35 cellular contexts compared by ENCODE assay signal in genomic region chr16:25372716-25373115, GRCh38.
DNase-seq lines count a peak whose midpoint lies in the region; ATAC-seq and TF ChIP-seq lines count a peak whose summit lies in the region.
"Had no signal": no experiment of that assay in that cellular context is flagged by ENCODE, and none has a peak within 500 bp of the region (broad histone marks: within the 10 kb centered on the region; RNA-seq: fewer than 3 reads in every experiment).

No MANE protein-coding gene starts in this region.

- TF ChIP-seq RAD21 in neural cell (conservative IDR thresholded peaks at IDR 0.05), result no peak

- no peaks in the 10 kb centered on the region for H3K79me2 ChIP-seq in OCI-LY3 (ENCODE audit: low read length)
- H3K79me2 ChIP-seq in neural cell (replicated peaks; ENCODE audit: insufficient read depth, low read length), result no peaks in the 10 kb centered on the region

- H3K4me3 ChIP-seq in OCI-LY3 (ENCODE audit: low read length) (no peak overlapping the region), neural cell (ENCODE audit: low read length) (no peak overlapping the region)
- H3K4me3 ChIP-seq: left ventricle myocardium inferior, Peyer's patch, right lobe of liver, thoracic aorta had no signal

- TF ChIP-seq EP300 in neural cell (conservative IDR thresholded peaks at IDR 0.05; ENCODE audit: poor library complexity, severe bottlenecking), result no peak

- H3K27ac Mint-ChIP-seq in WTC11, result no peak overlapping the region
- H3K27ac Mint-ChIP-seq: activated CD8-positive, alpha-beta memory T cell treated with anti-CD3 and anti-CD28 coated beads, Interleukin-2, amount 10 ng/mL, durations not matched to agents 7 days and 5 days; activated naive CD8-positive, alpha-beta T cell treated with anti-CD3 and anti-CD28 coated beads, Interleukin-2, amount 50 U/mL, for 24 hours; CD14-positive monocyte; effector memory CD8-positive, alpha-beta T cell; progenitor cell of endocrine pancreas; stimulated activated naive CD8-positive, alpha-beta T cell treated with anti-CD3 and anti-CD28 coated beads, Interleukin-15, amount 100 ng/mL, for 72 hours had no signal

- H3K36me3 Mint-ChIP-seq in WTC11, result no peaks in the 10 kb centered on the region
- H3K36me3 Mint-ChIP-seq: activated CD8-positive, alpha-beta memory T cell treated with anti-CD3 and anti-CD28 coated beads, Interleukin-2, amount 10 ng/mL, durations not matched to agents 7 days and 5 days; CD14-positive monocyte had no signal

- TF ChIP-seq CTCF in OCI-LY3 (IDR thresholded peaks at IDR 0.05; ENCODE audit: low read depth, low read length), result 0 out of 2 replicates have a peak, but pooled peaks have one; percentile 9
- TF ChIP-seq CTCF in WTC11 (IDR thresholded peaks at IDR 0.05), result no peak
- peak; percentile 10 for TF ChIP-seq CTCF in neural cell (IDR thresholded peaks at IDR 0.05; ENCODE audit: poor library complexity, severe bottlenecking)

- no peaks in the 10 kb centered on the region for H3F3A ChIP-seq in neural cell (ENCODE audit: insufficient read depth, low read length, poor library complexity, severe bottlenecking)

- H3K4me1 ChIP-seq in OCI-LY3 (ENCODE audit: low read length), result no peaks in the 10 kb centered on the region
- H3K4me1 ChIP-seq: left ventricle myocardium inferior, Peyer's patch, right lobe of liver had no signal

- H3K4me2 ChIP-seq in OCI-LY3 (ENCODE audit: low read length), result no peak overlapping the region
- H3K4me2 ChIP-seq in neural cell (ENCODE audit: low read length), result no peak overlapping the region

- peaks cover 13% of the 10 kb centered on the region for H3K9me3 Mint-ChIP-seq in WTC11
- H3K9me3 Mint-ChIP-seq: stimulated activated naive CD8-positive, alpha-beta T cell treated with anti-CD3 and anti-CD28 coated beads, Interleukin-15, amount 100 ng/mL, for 72 hours had no signal

- no peaks in the 10 kb centered on the region for H4K20me1 ChIP-seq in OCI-LY3 (ENCODE audit: insufficient read depth, low read length)
- H4K20me1 ChIP-seq in neural cell (ENCODE audit: insufficient read depth), result no peaks in the 10 kb centered on the region

- CTCF ChIA-PET in WTC11 (lab: Charles Lee), result interaction anchor here (0.7 to 1.5 kb wide), 3 partner anchors 93 to 113 kb away, joined by 3 to 5 read pairs (median 3); no protein-coding TSS in a partner anchor

- H3K4me3 Mint-ChIP-seq in WTC11, result no peak overlapping the region
- H3K4me3 Mint-ChIP-seq: activated CD8-positive, alpha-beta memory T cell treated with anti-CD3 and anti-CD28 coated beads, Interleukin-2, amount 10 ng/mL, durations not matched to agents 7 days and 5 days; activated naive CD8-positive, alpha-beta T cell treated with anti-CD3 and anti-CD28 coated beads, Interleukin-2, amount 50 U/mL, for 24 hours; CD14-positive monocyte; effector memory CD8-positive, alpha-beta T cell; stimulated activated naive CD8-positive, alpha-beta T cell treated with anti-CD3 and anti-CD28 coated beads, Interleukin-15, amount 100 ng/mL, for 72 hours had no signal

- H3K27ac ChIP-seq in OCI-LY3 (ENCODE audit: low read length) (no peak overlapping the region), neural cell (ENCODE audit: low read length) (no peak overlapping the region)
- H3K27ac ChIP-seq: 22Rv1, left ventricle myocardium inferior, Peyer's patch, right lobe of liver, thoracic aorta had no signal

- DNase-seq in DMS 273 (lab: John Stamatoyannopoulos, UW; ENCODE audit: unreplicated experiment) (peak; percentile 3), DMS 273 treated with DMSO at 0.1 percent for 48 hours (lab: John Stamatoyannopoulos, UW) (no peak), WTC11 (ENCODE audit: low spot score) (no peak)
- DNase-seq: activated CD4-positive, CD25-positive, alpha-beta regulatory T cell; activated CD8-positive, alpha-beta memory T cell treated with anti-CD3 and anti-CD28 coated beads, Interleukin-2, amount 10 ng/mL, durations not matched to agents 7 days and 5 days; activated naive CD8-positive, alpha-beta T cell treated with anti-CD3 and anti-CD28 coated beads, Interleukin-2, amount 50 U/mL, for 24 hours; activated T-cell treated with anti-CD3 and anti-CD28 coated beads, Interleukin-2, amount 50 U/mL, for 48 hours; Caco-2; caudate nucleus; cortex of kidney; DMS79; effector memory CD8-positive, alpha-beta T cell; glutamatergic neuron; islet precursor cell; Kasumi-1; left ventricle myocardium inferior; mesenchymal stem cell; NCI-H1105 treated with DMSO at 0.1 percent for 48 hours; NCI-H187 treated with DMSO at 0.1 percent for 48 hours; NCI-H524 treated with DMSO at 0.1 percent for 48 hours; Peyer's patch; right lobe of liver; SIG-M5; stimulated activated CD4-positive, alpha-beta T cell treated with anti-CD3 and anti-CD28 coated beads, Interleukin-2, amount 100 ng/mL, for 48 hours; stimulated activated naive CD8-positive, alpha-beta T cell treated with anti-CD3 and anti-CD28 coated beads, Interleukin-15, amount 100 ng/mL, for 72 hours; T1000 had no signal

- H3K27me3 Mint-ChIP-seq in WTC11 (ENCODE audit: low read depth), result no peaks in the 10 kb centered on the region; the same call in none of the 2 replicates
- H3K27me3 Mint-ChIP-seq: activated CD8-positive, alpha-beta memory T cell treated with anti-CD3 and anti-CD28 coated beads, Interleukin-2, amount 10 ng/mL, durations not matched to agents 7 days and 5 days; stimulated activated naive CD8-positive, alpha-beta T cell treated with anti-CD3 and anti-CD28 coated beads, Interleukin-15, amount 100 ng/mL, for 72 hours had no signal

- H3K36me3 ChIP-seq in OCI-LY3 (replicated peaks; ENCODE audit: low read depth, low read length) (no peaks in the 10 kb centered on the region), neural cell (ENCODE audit: insufficient read depth, low read length) (no peaks in the 10 kb centered on the region)
- H3K36me3 ChIP-seq: left ventricle myocardium inferior, Peyer's patch, right lobe of liver, thoracic aorta had no signal

- H3K4me1 Mint-ChIP-seq in WTC11, result peaks cover 16% of the 10 kb centered on the region
- H3K4me1 Mint-ChIP-seq: activated CD8-positive, alpha-beta memory T cell treated with anti-CD3 and anti-CD28 coated beads, Interleukin-2, amount 10 ng/mL, durations not matched to agents 7 days and 5 days; activated naive CD8-positive, alpha-beta T cell treated with anti-CD3 and anti-CD28 coated beads, Interleukin-2, amount 50 U/mL, for 24 hours; CD14-positive monocyte; stimulated activated naive CD8-positive, alpha-beta T cell treated with anti-CD3 and anti-CD28 coated beads, Interleukin-15, amount 100 ng/mL, for 72 hours had no signal

- H3K27me3 ChIP-seq in OCI-LY3 (ENCODE audit: low read depth, low read length) (peaks cover 8% of the 10 kb centered on the region; the same call in 1 of the 2 replicates), neural cell (ENCODE audit: insufficient read depth, low read depth, low read length) (no peaks in the 10 kb centered on the region)
- H3K27me3 ChIP-seq: Peyer's patch, right lobe of liver had no signal

- no peaks in the 10 kb centered on the region for H3K9me3 ChIP-seq in OCI-LY3 (ENCODE audit: insufficient read depth, low read length)
- H3K9me3 ChIP-seq in neural cell (ENCODE audit: low read length), result no peaks in the 10 kb centered on the region
- H3K9me3 ChIP-seq: left ventricle myocardium inferior, Peyer's patch, right lobe of liver, thoracic aorta had no signal

- POLR2A ChIA-PET in WTC11 (lab: Charles Lee), result no interaction called here

- ATAC-seq in WTC11 (peak; percentile 36; the same call in 1 of the 2 replicates), GM21528 (IDR thresholded peaks at IDR 0.05; ENCODE audit: low FRiP score, unreplicated experiment) (no peak), HG02938 (IDR thresholded peaks at IDR 0.05; ENCODE audit: unreplicated experiment) (no peak), GM21381 (IDR thresholded peaks at IDR 0.05; ENCODE audit: unreplicated experiment) (no peak)
- ATAC-seq: activated CD8-positive, alpha-beta memory T cell treated with anti-CD3 and anti-CD28 coated beads, Interleukin-2, amount 10 ng/mL, durations not matched to agents 7 days and 5 days; activated naive CD8-positive, alpha-beta T cell treated with anti-CD3 and anti-CD28 coated beads, Interleukin-2, amount 50 U/mL, for 24 hours; effector memory CD8-positive, alpha-beta T cell; stimulated activated naive CD8-positive, alpha-beta T cell treated with anti-CD3 and anti-CD28 coated beads, Interleukin-15, amount 100 ng/mL, for 72 hours had no signal

- H3K9me2 ChIP-seq in neural cell (ENCODE audit: insufficient read depth, low read length), result no peaks in the 10 kb centered on the region

- H3K9ac ChIP-seq in OCI-LY3 (ENCODE audit: low read length), result no peak overlapping the region
- no peak overlapping the region for H3K9ac ChIP-seq in neural cell (ENCODE audit: low read length)

- H2AFZ ChIP-seq in OCI-LY3 (ENCODE audit: low read depth, low read length), result no peak overlapping the region
- no peak overlapping the region for H2AFZ ChIP-seq in neural cell (ENCODE audit: low read depth, low read length)

TF ChIP-seq in WTC11, 78 proteins besides CTCF, POLR2A, EP300 and RAD21 (continues in another document):
- TF ChIP-seq CREM (CRISPR knock-in tag; IDR thresholded peaks at IDR 0.05) (no peak), USF2 (CRISPR knock-in tag; IDR thresholded peaks at IDR 0.05) (peak; percentile 64)

TF ChIP-seq in neural cell, 6 proteins besides CTCF, POLR2A, EP300 and RAD21 (continues in another document):
- TF ChIP-seq MXI1 (conservative IDR thresholded peaks at IDR 0.05; ENCODE audit: poor library complexity, severe bottlenecking) (no peak), EZH2 (IDR thresholded peaks at IDR 0.05; ENCODE audit: borderline replicate concordance, insufficient read depth, low read length, poor library complexity, severe bottlenecking) (no peak), POLR2AphosphoS5 (IDR thresholded peaks at IDR 0.05) (no peak), SMC3 (conservative IDR thresholded peaks at IDR 0.05; ENCODE audit: poor library complexity) (no peak)
